ENCODE assay signal across 19 cellular contexts in the genomic region with DNA sequence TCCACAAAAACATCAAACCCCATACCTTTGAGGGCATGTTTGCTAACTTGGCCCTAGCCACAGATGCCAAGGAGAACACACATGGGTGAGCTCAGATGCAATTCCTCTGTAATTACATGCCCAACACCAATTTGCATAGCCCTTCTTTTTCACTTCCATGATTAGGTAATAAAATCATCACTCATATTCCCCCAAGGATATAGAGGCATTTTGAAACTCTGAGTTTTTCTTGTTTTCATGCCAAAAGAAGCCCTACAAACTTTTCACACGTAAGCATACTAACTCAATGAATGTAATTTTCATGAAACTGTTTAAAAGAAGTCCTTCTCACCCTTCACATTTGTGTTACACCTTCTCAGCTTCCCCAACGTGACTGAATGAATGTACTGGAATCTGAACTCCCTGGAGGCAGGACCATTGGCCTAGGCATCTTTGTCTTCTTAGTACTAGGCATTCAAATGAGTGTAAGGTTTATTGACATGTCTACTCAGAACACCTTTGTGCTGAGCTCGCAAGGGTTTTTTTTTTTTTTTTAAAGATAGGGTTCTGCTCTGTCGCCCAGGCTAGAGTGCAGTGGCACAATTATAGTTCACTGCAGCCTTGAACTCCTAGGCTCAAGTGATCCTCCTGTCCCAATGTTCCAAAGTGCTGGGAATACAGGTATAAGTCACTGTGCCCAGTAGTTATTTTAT. TPM values are rescaled to one million over a fixed set of nuclear protein-coding genes. Genes with fewer than 3 reads are reported as not detected.
DNase-seq lines count a peak whose midpoint lies in the region; ATAC-seq, FAIRE-seq and TF ChIP-seq lines count a peak whose summit lies in the region.
"Had no signal": no experiment of that assay in that cellular context is flagged by ENCODE, and none has a peak within 500 bp of the region (broad histone marks: within the 10 kb centered on the region; RNA-seq: fewer than 3 reads in every experiment).

No MANE protein-coding gene starts in this region.

- H2AK5ac ChIP-seq in mesenchymal stem cell (ENCODE audit: low read length, severe bottlenecking): no peak overlapping the region

- no peak overlapping the region for H3K18ac ChIP-seq in mesenchymal stem cell (ENCODE audit: low read depth in 1 of 2, low read length in 2 of 2)

- no peak for TF ChIP-seq CTCF in osteoblast (IDR thresholded peaks at IDR 0.05; ENCODE audit: extremely low read depth, low read depth, low read length)
- TF ChIP-seq CTCF in pancreas (IDR thresholded peaks at IDR 0.05): no peak

- peaks cover 8 to 43% (median 16%) of the 10 kb centered on the region in 11 experiments; a peak in 19 of 22 replicates for H3K36me3 ChIP-seq in BLaER1 treated with 17β-estradiol and CSF1 and Interleukin-3, amounts not matched to agents 10 nM and 100 nM
- H3K36me3 ChIP-seq in Karpas-422 (ENCODE audit: insufficient read depth, low read length): no peaks in the 10 kb centered on the region
- no peaks in the 10 kb centered on the region for H3K36me3 ChIP-seq in esophagus (ENCODE audit: control insufficient read depth in 2 of 2, insufficient read depth in 2 of 2, low read length in 1 of 2)
- H3K36me3 ChIP-seq in osteoblast (ENCODE audit: insufficient read depth, low read length): no peaks in the 10 kb centered on the region
- H3K36me3 ChIP-seq in mesenchymal stem cell (ENCODE audit: control insufficient read depth in 1 of 2, insufficient read depth in 2 of 2, low read depth in 1 of 2, low read length in 2 of 2): no peaks in the 10 kb centered on the region
- no peaks in the 10 kb centered on the region for H3K36me3 ChIP-seq in pancreas
- H3K36me3 ChIP-seq: colonic mucosa, right lobe of liver had no signal

- no peak overlapping the region for H3K9ac ChIP-seq in BLaER1 treated with 17β-estradiol and CSF1 and Interleukin-3, amounts not matched to agents 10 nM and 100 nM
- H3K9ac ChIP-seq in Karpas-422 (ENCODE audit: low read length): no peak overlapping the region
- H3K9ac ChIP-seq in mesenchymal stem cell (ENCODE audit: low read length): no peak overlapping the region

- H3K14ac ChIP-seq in mesenchymal stem cell (ENCODE audit: low read length in 2 of 2): no peak overlapping the region

- H3K27ac ChIP-seq in BLaER1 treated with 17β-estradiol and CSF1 and Interleukin-3, amounts not matched to agents 10 nM and 100 nM: no peak overlapping the region
- H3K27ac ChIP-seq in Karpas-422 (ENCODE audit: low read length) (0 out of 2 replicates have a peak overlapping the region, but pooled peaks have one; percentile 12), esophagus (ENCODE audit: low read depth in 2 of 2, low read length in 1 of 2) (peak overlapping the region; percentile 13 to 60), osteoblast (ENCODE audit: low read depth, low read length) (peak overlapping the region; percentile 61), mesenchymal stem cell (ENCODE audit: low read length, poor library complexity, severe bottlenecking) (no peak overlapping the region), pancreas (no peak overlapping the region)
- H3K27ac ChIP-seq: colonic mucosa, right lobe of liver, testis had no signal

- no peak overlapping the region for H3K4ac ChIP-seq in mesenchymal stem cell (ENCODE audit: low read depth in 1 of 2, low read length in 2 of 2)

- H3K79me2 ChIP-seq in Karpas-422 (ENCODE audit: low read length) (peaks cover 93% of the 10 kb centered on the region), osteoblast (ENCODE audit: insufficient read depth, low read length) (peaks cover 59% of the 10 kb centered on the region)

- peaks cover 9 to 64% (median 18%) of the 10 kb centered on the region in 10 experiments; a peak in 18 of 20 replicates for H3K4me1 ChIP-seq in BLaER1 treated with 17β-estradiol and CSF1 and Interleukin-3, amounts not matched to agents 10 nM and 100 nM
- H3K4me1 ChIP-seq in Karpas-422 (ENCODE audit: low read length): peaks cover 22% of the 10 kb centered on the region
- H3K4me1 ChIP-seq in esophagus (ENCODE audit: control insufficient read depth in 2 of 2, insufficient read depth in 2 of 2, low read length in 1 of 2): peaks cover 0 to 4% of the 10 kb centered on the region in 2 donors
- H3K4me1 ChIP-seq in osteoblast (ENCODE audit: insufficient read depth, low read length): peaks cover 28% of the 10 kb centered on the region
- H3K4me1 ChIP-seq in mesenchymal stem cell (ENCODE audit: control insufficient read depth, insufficient read depth, low read depth, low read length): peaks cover 9% of the 10 kb centered on the region
- H3K4me1 ChIP-seq in pancreas: peaks cover 0 to 14% (median 5%) of the 10 kb centered on the region in 3 donors
- H3K4me1 ChIP-seq: colonic mucosa, testis had no signal

- no peak for DNase-seq in Karpas-422
- no peak for DNase-seq in osteoblast (ENCODE audit: insufficient read length, low spot score, missing footprints)
- DNase-seq in NCI-H1694 (lab: John Stamatoyannopoulos, UW): no peak
- no peak for DNase-seq in mesenchymal stem cell
- DNase-seq in activated CD4-positive, alpha-beta T cell treated with anti-CD3 and anti-CD28 coated beads, Interleukin-2, amount 50 U/mL, for 4 hours: no peak
- no peak for DNase-seq in pancreas
- DNase-seq: amygdala, colonic mucosa, DMS79 treated with DMSO at 0.1 percent for 48 hours, IMR-90, islet precursor cell, NCI-H2029 treated with DMSO at 0.1 percent for 48 hours, NCI-H524 treated with DMSO at 0.1 percent for 48 hours, right lobe of liver, testis had no signal

- no peak overlapping the region for H3K23ac ChIP-seq in mesenchymal stem cell (ENCODE audit: low read length in 2 of 2)

- H2AFZ ChIP-seq in Karpas-422 (ENCODE audit: low read length): no peak overlapping the region
- H2AFZ ChIP-seq in osteoblast (ENCODE audit: low read length): no peak overlapping the region
- H2AFZ ChIP-seq in mesenchymal stem cell (ENCODE audit: low read depth, low read length): no peak overlapping the region

- ATAC-seq in pancreas: no peak
- ATAC-seq: Panc1 had no signal

- no peak for FAIRE-seq in pancreas (lab: Jason Lieb, UNC)
- FAIRE-seq: endothelial cell of umbilical vein had no signal

- H2BK15ac ChIP-seq in mesenchymal stem cell (ENCODE audit: low read depth, poor library complexity, severe bottlenecking): no peak overlapping the region

- peak overlapping the region in 8 of 11 experiments; percentile 2 to 39 (median 14); a peak in 6 of 22 replicates for H3K4me2 ChIP-seq in BLaER1 treated with 17β-estradiol and CSF1 and Interleukin-3, amounts not matched to agents 10 nM and 100 nM
- H3K4me2 ChIP-seq in Karpas-422 (ENCODE audit: low read depth, low read length, poor library complexity, severe bottlenecking) (peak overlapping the region; percentile 14), osteoblast (ENCODE audit: insufficient read depth, low read length) (peak overlapping the region; percentile 12), mesenchymal stem cell (ENCODE audit: low read length, poor library complexity, severe bottlenecking) (no peak overlapping the region)

- H3K27me3 ChIP-seq in BLaER1 treated with 17β-estradiol and CSF1 and Interleukin-3, amounts not matched to agents 10 nM and 100 nM: no peaks in the 10 kb centered on the region
- no peaks in the 10 kb centered on the region for H3K27me3 ChIP-seq in Karpas-422 (ENCODE audit: low read length)
- H3K27me3 ChIP-seq in esophagus (ENCODE audit: control insufficient read depth in 1 of 2, insufficient read depth in 2 of 2, low read length in 2 of 2): no peaks in the 10 kb centered on the region
- no peaks in the 10 kb centered on the region for H3K27me3 ChIP-seq in osteoblast (ENCODE audit: insufficient read depth, low read length)
- no peaks in the 10 kb centered on the region for H3K27me3 ChIP-seq in mesenchymal stem cell (ENCODE audit: control insufficient read depth in 1 of 2, insufficient read depth in 1 of 2, low read length in 2 of 2)
- H3K27me3 ChIP-seq in pancreas: no peaks in the 10 kb centered on the region
- H3K27me3 ChIP-seq: colonic mucosa, right lobe of liver, testis had no signal

- no peak overlapping the region for H3K4me3 ChIP-seq in BLaER1 treated with 17β-estradiol and CSF1 and Interleukin-3, amounts not matched to agents 10 nM and 100 nM
- H3K4me3 ChIP-seq in Karpas-422 (ENCODE audit: low read length) (no peak overlapping the region), esophagus (ENCODE audit: low read depth in 1 of 2, low read length in 2 of 2) (no peak overlapping the region), osteoblast (ENCODE audit: insufficient read depth, low read length) (no peak overlapping the region), mesenchymal stem cell (ENCODE audit: insufficient read depth in 1 of 2, low read depth in 1 of 2, low read length in 2 of 2) (no peak overlapping the region), pancreas (no peak overlapping the region)
- H3K4me3 ChIP-seq: colonic mucosa, right lobe of liver, testis had no signal

- H4K20me1 ChIP-seq in BLaER1 treated with 17β-estradiol and CSF1 and Interleukin-3, amounts not matched to agents 10 nM and 100 nM: peaks cover 36 to 100% (median 86%) of the 10 kb centered on the region in 11 experiments
- H4K20me1 ChIP-seq in Karpas-422 (ENCODE audit: insufficient read depth, low read depth, low read length) (no peaks in the 10 kb centered on the region), osteoblast (ENCODE audit: insufficient read depth, low read length) (peaks cover 51% of the 10 kb centered on the region)

- H4K8ac ChIP-seq in mesenchymal stem cell (ENCODE audit: low read length): no peak overlapping the region

- no peak overlapping the region for H2BK120ac ChIP-seq in mesenchymal stem cell (ENCODE audit: low read depth, low read length)

- H3K9me3 ChIP-seq in BLaER1 treated with 17β-estradiol and CSF1 and Interleukin-3, amounts not matched to agents 10 nM and 100 nM (replicated peaks in 1 of 11): no peaks in the 10 kb centered on the region
- H3K9me3 ChIP-seq in Karpas-422 (ENCODE audit: low read length): no peaks in the 10 kb centered on the region
- H3K9me3 ChIP-seq in esophagus (ENCODE audit: control insufficient read depth in 2 of 2, insufficient read depth in 1 of 2, low read depth in 1 of 2, low read length in 1 of 2): no peaks in the 10 kb centered on the region
- no peaks in the 10 kb centered on the region for H3K9me3 ChIP-seq in osteoblast (ENCODE audit: low read depth, low read length)
- H3K9me3 ChIP-seq in mesenchymal stem cell (ENCODE audit: control insufficient read depth, low read length): no peaks in the 10 kb centered on the region
- no peaks in the 10 kb centered on the region for H3K9me3 ChIP-seq in pancreas
- H3K9me3 ChIP-seq: colonic mucosa, right lobe of liver, testis had no signal

- H3K9me2 ChIP-seq in Karpas-422 (replicated peaks; ENCODE audit: insufficient read depth, low read length): no peaks in the 10 kb centered on the region

- H2BK12ac ChIP-seq in mesenchymal stem cell (ENCODE audit: low read length in 2 of 2): no peak overlapping the region

- 49 to 69% methylated on average over 4 of the region's 4 CpGs for WGBS in esophagus, 2 donors
- WGBS in mesenchymal stem cell: 95% methylated on average over 4 of the region's 4 CpGs
- WGBS in pancreas, 2 donors: 67 to 68% methylated on average over 4 of the region's 4 CpGs

- intact Hi-C loops in pancreas (cut with DNase I): no loop called here

- H3K79me1 ChIP-seq in mesenchymal stem cell (replicated peaks; ENCODE audit: low read length, poor library complexity, severe bottlenecking): peaks cover 8% of the 10 kb centered on the region

- no peak overlapping the region for H4K91ac ChIP-seq in mesenchymal stem cell (ENCODE audit: low read length)

- no peak overlapping the region for H2BK5ac ChIP-seq in mesenchymal stem cell (ENCODE audit: low read depth, low read length, poor library complexity, severe bottlenecking)

RNA-seq across cellular contexts. Expression of gene FBXO42, which starts 31.0 kb away (rescaled TPM):
- 27.9 and 31.7 TPM in 2 replicates for total RNA-seq in Karpas-422 (2014; rRNA removed; shearing (Covaris generic); ENCODE audit: low replicate concordance)
- 10 to 100 TPM; 11.6 to 12.4 TPM for polyA plus RNA-seq in esophagus
- total RNA-seq in osteoblast: 15.0 and 16.3 TPM in 2 replicates
- 9.7 TPM for polyA plus RNA-seq in mesenchymal stem cell (2013, experiment 1 of 2)
- 9.3 TPM for polyA plus RNA-seq in mesenchymal stem cell (2013, experiment 2 of 2)
- total RNA-seq in pancreas: 10 to 100 TPM in 2 of 6 donors, 1 to 10 TPM in 4; 7.4 to 11.9 (median 8.8) TPM
- polyA plus RNA-seq in pancreas: 10 to 100 TPM; 10.4 to 11.1 TPM

RNA-seq across cellular contexts. Expression of gene SZRD1, which starts 45.7 kb away (rescaled TPM):
- 34.5 and 52.2 TPM in 2 replicates for total RNA-seq in Karpas-422 (2014; rRNA removed; shearing (Covaris generic); ENCODE audit: low replicate concordance)
- polyA plus RNA-seq in esophagus (10 to 100 TPM; 48.5 to 69.6 TPM), pancreas (10 to 100 TPM; 25.7 to 37.1 TPM)
- total RNA-seq in osteoblast (63.6 and 66.2 TPM in 2 replicates), pancreas (10 to 100 TPM; 24.9 to 53.5 (median 37.0) TPM)
- 134 TPM for polyA plus RNA-seq in mesenchymal stem cell (2013, experiment 1 of 2)
- polyA plus RNA-seq in mesenchymal stem cell (2013, experiment 2 of 2): 134 TPM

Comparison
In these comparisons a context has a peak if more than half of its experiments do, and no peak if none do; other contexts are left out.
1. H3K27ac ChIP-seq: peak in Karpas-422 (single experiment), esophagus (2 of 2) and osteoblast (single experiment); none in BLaER1 treated with 17β-estradiol and CSF1 and Interleukin-3, amounts not matched to agents 10 nM and 100 nM (0 of 11), mesenchymal stem cell (single experiment) and pancreas (0 of 4).